Comparison of ENCODE assay signal across 24 cellular contexts in the genomic region with DNA sequence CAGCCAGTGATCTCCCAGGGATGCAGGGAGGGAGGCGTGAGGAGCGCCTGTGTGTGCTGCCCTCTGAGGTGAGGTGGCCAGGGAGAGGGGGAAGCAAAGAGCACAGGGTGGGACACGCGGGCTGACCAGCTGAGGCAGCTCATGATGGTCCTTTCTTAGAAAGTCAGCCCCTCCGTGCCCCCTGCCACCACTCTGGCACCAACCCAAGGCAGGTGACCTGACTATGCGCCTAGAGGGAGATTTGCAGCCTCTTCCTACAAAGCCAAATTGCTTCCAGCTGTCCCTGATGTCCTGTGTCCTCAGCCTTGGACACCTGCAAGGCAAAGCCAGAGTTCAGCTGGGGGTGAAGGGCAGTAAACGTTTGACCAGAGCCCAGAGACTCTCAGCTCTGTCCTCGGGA. TPM values are rescaled to one million over a fixed set of nuclear protein-coding genes. Genes with fewer than 3 reads are reported as not detected.
DNase-seq lines count a peak whose midpoint lies in the region; ATAC-seq and TF ChIP-seq lines count a peak whose summit lies in the region.
"Had no signal": no experiment of that assay in that cellular context is flagged by ENCODE, and none has a peak within 500 bp of the region (broad histone marks: within the 10 kb centered on the region; RNA-seq: fewer than 3 reads in every experiment).

No MANE protein-coding gene starts in this region.

- no peaks in the 10 kb centered on the region for H4K20me1 ChIP-seq in SK-N-SH (ENCODE audit: insufficient read depth)

- H3K27ac Mint-ChIP-seq in stimulated activated naive CD8-positive, alpha-beta T cell treated with anti-CD3 and anti-CD28 coated beads, Interleukin-15, amount 100 ng/mL, for 72 hours = peak overlapping the region; percentile 9 to 93
- H3K27ac Mint-ChIP-seq in T-cell = peak overlapping the region; percentile 73 to 86
- H3K27ac Mint-ChIP-seq: progenitor cell of endocrine pancreas; stimulated activated naive B cell treated with anti-CD40 and anti-IgM and Interleukin-4, amounts not matched to agents 10 μg/mL and 1 μg/mL and 100 μg/mL, for 72 hours; WTC11 had no signal

- H3K27me3 ChIP-seq in effector memory CD4-positive, alpha-beta T cell (replicated peaks; ENCODE audit: control insufficient read depth, insufficient read depth, low read length, poor library complexity, severe bottlenecking) = no peaks in the 10 kb centered on the region
- no peaks in the 10 kb centered on the region for H3K27me3 ChIP-seq in uterus
- H3K27me3 ChIP-seq in SK-N-SH (ENCODE audit: insufficient read depth) = no peaks in the 10 kb centered on the region
- H3K27me3 ChIP-seq: neutrophil had no signal

- H3K9me3 ChIP-seq in effector memory CD4-positive, alpha-beta T cell (ENCODE audit: control insufficient read depth, low read length) = no peaks in the 10 kb centered on the region
- H3K9me3 ChIP-seq in uterus (no peaks in the 10 kb centered on the region), SK-N-SH (no peaks in the 10 kb centered on the region)
- H3K9me3 ChIP-seq: neutrophil, thoracic aorta had no signal

- peak overlapping the region; percentile 56 for H3K27ac ChIP-seq in effector memory CD4-positive, alpha-beta T cell (ENCODE audit: insufficient read depth, low read length, poor library complexity, severe bottlenecking)
- H3K27ac ChIP-seq in uterus = peak overlapping the region; percentile 85 to 90
- no peak overlapping the region; a peak in 1 of 4 replicates for H3K27ac ChIP-seq in SK-N-SH (ENCODE audit: low read depth in 2 of 2, low read length in 1 of 2)
- H3K27ac ChIP-seq: GM23248, HL-60, thoracic aorta had no signal

- H3K9ac ChIP-seq in SK-N-SH = no peak overlapping the region
- H3K9ac ChIP-seq: GM23248 had no signal

- H3K4me3 ChIP-seq in effector memory CD4-positive, alpha-beta T cell (ENCODE audit: insufficient read depth, low read depth, low read length, poor library complexity, severe bottlenecking) = no peak overlapping the region
- H3K4me3 ChIP-seq in uterus = no peak overlapping the region
- H3K4me3 ChIP-seq in SK-N-SH (ENCODE audit: low read depth in 2 of 2, low read length in 1 of 2) = no peak overlapping the region
- H3K4me3 ChIP-seq: GM23248, thoracic aorta had no signal

- H3K4me1 Mint-ChIP-seq in stimulated activated naive CD8-positive, alpha-beta T cell treated with anti-CD3 and anti-CD28 coated beads, Interleukin-15, amount 100 ng/mL, for 72 hours = peaks cover 42% of the 10 kb centered on the region
- peaks cover 20 to 35% (median 26%) of the 10 kb centered on the region in 3 donors for H3K4me1 Mint-ChIP-seq in T-cell

- WGBS in SK-N-SH (ENCODE audit: low lambda C conversion rate) = 79% methylated on average over 6 of the region's 8 CpGs

- H3K79me2 ChIP-seq in SK-N-SH (ENCODE audit: insufficient read depth) = no peaks in the 10 kb centered on the region

- no peak for TF ChIP-seq POLR2A in uterus (IDR thresholded peaks at IDR 0.05)

- H3K9me3 Mint-ChIP-seq in stimulated activated naive CD8-positive, alpha-beta T cell treated with anti-CD3 and anti-CD28 coated beads, Interleukin-15, amount 100 ng/mL, for 72 hours = no peaks in the 10 kb centered on the region
- H3K9me3 Mint-ChIP-seq in T-cell = no peaks in the 10 kb centered on the region
- H3K9me3 Mint-ChIP-seq: activated T-cell treated with anti-CD3 and anti-CD28 coated beads, Interleukin-2, amount 50 U/mL, for 4 hours; memory B cell; stimulated activated naive B cell treated with anti-CD40 and anti-IgM and Interleukin-4, amounts not matched to agents 10 μg/mL and 1 μg/mL and 100 μg/mL, for 72 hours; WTC11 had no signal

- peaks cover 30% of the 10 kb centered on the region for H3K36me3 ChIP-seq in effector memory CD4-positive, alpha-beta T cell (ENCODE audit: control insufficient read depth, insufficient read depth, low read length)
- H3K36me3 ChIP-seq in uterus (no peaks in the 10 kb centered on the region), SK-N-SH (replicated peaks in 1 of 2; ENCODE audit: control insufficient read depth in 1 of 2, insufficient read depth in 2 of 2, low read length in 1 of 2) (peaks cover 0 to 17% of the 10 kb centered on the region in 2 experiments)

- H2AFZ ChIP-seq in SK-N-SH (ENCODE audit: low read depth) = no peak overlapping the region
- H2AFZ ChIP-seq: GM23248 had no signal

- CTCF ChIA-PET in T-cell (lab: Charles Lee) (interaction anchor here (0.7 to 1.7 kb wide), 8 partner anchors 8 to 298 kb away, joined by 3 to 9 read pairs (median 3); no protein-coding TSS in a partner anchor), SK-N-SH (lab: Yijun Ruan, JAX) (interaction anchor here (0.6 to 6.5 kb wide), 42 partner anchors 8 to 1364 kb away, joined by 3 to 61 read pairs (median 4); a partner anchor contains a TSS)

- H3K36me3 Mint-ChIP-seq in T-cell = peaks cover 20% of the 10 kb centered on the region
- H3K36me3 Mint-ChIP-seq: WTC11 had no signal

- intact Hi-C loops in uterus (cut with DNase I; ENCODE audit: low total_unique reads) = no loop called here

- no peak overlapping the region for H3K4me2 ChIP-seq in SK-N-SH

- H3K4me3 Mint-ChIP-seq in stimulated activated naive CD8-positive, alpha-beta T cell treated with anti-CD3 and anti-CD28 coated beads, Interleukin-15, amount 100 ng/mL, for 72 hours = no peak overlapping the region
- H3K4me3 Mint-ChIP-seq in T-cell = no peak overlapping the region
- H3K4me3 Mint-ChIP-seq: activated T-cell treated with anti-CD3 and anti-CD28 coated beads, Interleukin-2, amount 50 U/mL, for 4 hours; memory B cell; stimulated activated naive B cell treated with anti-CD40 and anti-IgM and Interleukin-4, amounts not matched to agents 10 μg/mL and 1 μg/mL and 100 μg/mL, for 72 hours; WTC11 had no signal

- H3F3A ChIP-seq in SK-N-SH (replicated peaks; ENCODE audit: insufficient read depth) = no peaks in the 10 kb centered on the region

- no peak for DNase-seq in stimulated activated naive CD8-positive, alpha-beta T cell treated with anti-CD3 and anti-CD28 coated beads, Interleukin-15, amount 100 ng/mL, for 72 hours
- no peak for DNase-seq in stimulated activated naive CD8-positive, alpha-beta T cell treated with anti-CD3 and anti-CD28 coated beads, Interleukin-15, Interleukin-2, amounts not matched to agents 100 U/mL and 50 U/mL, for 24 hours
- DNase-seq in T-cell (no peak), uterus (no peak), SK-N-SH (no peak), Kasumi-1 (lab: John Stamatoyannopoulos, UW) (no peak)
- DNase-seq in effector memory CD4-positive, alpha-beta T cell = no peak
- no peak for DNase-seq in activated CD4-positive, CD25-positive, alpha-beta regulatory T cell treated with anti-CD3 and anti-CD28 coated beads, Interleukin-2, amount 50 U/mL, for 72 hours
- DNase-seq: activated T-cell treated with anti-CD3 and anti-CD28 coated beads, Interleukin-2, amount 50 U/mL, for 4 hours; GM23248; NCI-H2171; NCI-H510A treated with DMSO at 0.1 percent for 48 hours; PC-3 had no signal

- H3K4me1 ChIP-seq in effector memory CD4-positive, alpha-beta T cell (ENCODE audit: control insufficient read depth, insufficient read depth, low read length, poor library complexity, severe bottlenecking) = peaks cover 13% of the 10 kb centered on the region
- peaks cover 0 to 6% of the 10 kb centered on the region in 2 donors for H3K4me1 ChIP-seq in uterus
- peaks cover 0 to 47% of the 10 kb centered on the region in 2 experiments; a peak in 1 of 4 replicates for H3K4me1 ChIP-seq in SK-N-SH (ENCODE audit: control insufficient read depth in 1 of 2, insufficient read depth in 2 of 2, low read depth in 1 of 2, low read length in 1 of 2)

- TF ChIP-seq EP300 in SK-N-SH (IDR thresholded peaks at IDR 0.05; ENCODE audit: borderline replicate concordance in 1 of 2, low read depth in 1 of 2, low read length in 1 of 2) = no peak

- ATAC-seq in stimulated activated naive CD8-positive, alpha-beta T cell treated with anti-CD3 and anti-CD28 coated beads, Interleukin-15, amount 100 ng/mL, for 72 hours = no peak
- no peak for ATAC-seq in stimulated activated naive CD8-positive, alpha-beta T cell treated with anti-CD3 and anti-CD28 coated beads, Interleukin-15, Interleukin-2, amounts not matched to agents 100 U/mL and 50 U/mL, for 24 hours
- ATAC-seq in T-cell (replicated peaks in 1 of 4) = no peak

- TF ChIP-seq RAD21 in SK-N-SH (IDR thresholded peaks at IDR 0.05; ENCODE audit: low read length) = no peak

- no peaks in the 10 kb centered on the region for H3K27me3 Mint-ChIP-seq in stimulated activated naive CD8-positive, alpha-beta T cell treated with anti-CD3 and anti-CD28 coated beads, Interleukin-15, amount 100 ng/mL, for 72 hours
- H3K27me3 Mint-ChIP-seq in T-cell = no peaks in the 10 kb centered on the region
- H3K27me3 Mint-ChIP-seq: memory B cell; progenitor cell of endocrine pancreas; stimulated activated naive B cell treated with anti-CD40 and anti-IgM and Interleukin-4, amounts not matched to agents 10 μg/mL and 1 μg/mL and 100 μg/mL, for 72 hours had no signal

- H3K9me2 ChIP-seq in SK-N-SH = no peaks in the 10 kb centered on the region

- TF ChIP-seq CTCF in uterus (IDR thresholded peaks at IDR 0.05) = no peak
- no peak for TF ChIP-seq CTCF in SK-N-SH (IDR thresholded peaks at IDR 0.05)

- POLR2A ChIA-PET in T-cell (lab: Charles Lee) = interaction anchor here (0.6 to 1.6 kb wide), 5 partner anchors 17 to 350 kb away, joined by 3 to 13 read pairs (median 3); no protein-coding TSS in a partner anchor
- POLR2A ChIA-PET in SK-N-SH (lab: Yijun Ruan, JAX) = no interaction called here

TF ChIP-seq in SK-N-SH, 30 proteins besides CTCF, POLR2A, EP300 and RAD21 (continues in another document):
- TF ChIP-seq RFX5 (IDR thresholded peaks at IDR 0.05; ENCODE audit: low read length) = no peak
- TF ChIP-seq EZH2phosphoT487 (IDR thresholded peaks at IDR 0.05; ENCODE audit: borderline replicate concordance, low read depth) = no peak
- TF ChIP-seq MEF2A (IDR thresholded peaks at IDR 0.05; ENCODE audit: borderline replicate concordance, low read depth) = no peak
- TF ChIP-seq ELF1 (IDR thresholded peaks at IDR 0.05) = no peak
- no peak for TF ChIP-seq CHD2 (IDR thresholded peaks at IDR 0.05; ENCODE audit: low read length, partially characterized antibody)

RNA-seq across cellular contexts. Expression of a gene that starts 26.7 kb away (rescaled TPM):
- total RNA-seq in T-cell (100 to 1,000 TPM; 227 to 387 (median 255) TPM), uterus (under 1 TPM in 3 of 4 donors, not detected in 1; under 0.01 to 0.14 (median 0.12) TPM)
- not detected in 2 replicates for polyA plus RNA-seq in SK-N-SH (2012; rRNA removed)
- polyA plus RNA-seq in SK-N-SH (2012; cell fraction: cytosol; rRNA removed) = not detected in 2 replicates
- not detected in 2 replicates for polyA plus RNA-seq in SK-N-SH (2012; cell fraction: nucleus; rRNA removed)
- total RNA-seq: dermis microvascular lymphatic vessel endothelial cell, endothelial cell of umbilical vein, fibroblast of lung, GM23248, LHCN-M2, progenitor cell of endocrine pancreas had no signal
- polyA plus RNA-seq: endothelial cell of umbilical vein, fibroblast of lung, GM23248 had no signal

RNA-seq across cellular contexts. Expression of a gene that starts 32.3 kb away (rescaled TPM):
- total RNA-seq in T-cell (1 to 10 TPM; 3.3 to 7.9 (median 7.3) TPM), uterus (10 to 100 TPM in 2 of 4 donors, 1 to 10 TPM in 1, under 1 TPM in 1; 0.26 to 26.3 (median 13.3) TPM)
- polyA plus RNA-seq in SK-N-SH (2012; rRNA removed) = 11.7 and 15.2 TPM in 2 replicates
- 10.5 and 12.9 TPM in 2 replicates for polyA plus RNA-seq in SK-N-SH (2012; cell fraction: cytosol; rRNA removed)
- polyA plus RNA-seq in SK-N-SH (2012; cell fraction: nucleus; rRNA removed) = 28.0 and 28.6 TPM in 2 replicates

Comparison
In these comparisons a context has a peak if more than half of its experiments do, and no peak if none do; other contexts are left out.
1. H3K27ac ChIP-seq: peak in effector memory CD4-positive, alpha-beta T cell (single experiment) and uterus (2 of 2); none in SK-N-SH (0 of 2).
2. RNA of a gene that starts 26.7 kb away (total RNA-seq): 227 to 387 TPM in T-cell; under 0.01 to 0.14 TPM in uterus; every median in the first group is over 100 times any median in the second.